ENCODE assay signal across 8 cellular contexts in genomic region chr16:1782408-1783247, GRCh38. TPM values are rescaled to one million over a fixed set of nuclear protein-coding genes. Genes with fewer than 3 reads are reported as not detected.
DNase-seq lines count a peak whose midpoint lies in the region; ATAC-seq and TF ChIP-seq lines count a peak whose summit lies in the region.

NUBP2 (plus strand) TSS chr16:1782960; CDS start chr16:1783021, 61 bp downstream.
SPSB3 (minus strand) TSS chr16:1782571; CDS start chr16:1781483, 1,088 bp downstream.

- POLR2A ChIA-PET in RWPE1 (lab: Yijun Ruan, JAX; ENCODE audit: low non-redundant PET), result interaction anchor here (0.6 to 2.3 kb wide), 8 partner anchors 9 to 440 kb away, joined by 3 to 7 read pairs (median 5); partner anchors contain the start of genes FAHD1 and HAGH

- no peaks in the 10 kb centered on the region for H3K4me1 Mint-ChIP-seq in activated T-helper 17 cell treated with anti-CD3 and anti-CD28 coated beads, Interleukin-2, amount 50 U/mL, for 72 hours
- peaks cover 21 to 36% (median 26%) of the 10 kb centered on the region in 3 donors for H3K4me1 Mint-ChIP-seq in naive B cell
- peaks cover 33% of the 10 kb centered on the region for H3K4me1 Mint-ChIP-seq in stimulated activated memory B cell treated with anti-CD40 and anti-IgM and Interleukin-4, amounts not matched to agents 10 μg/mL and 1 μg/mL and 100 μg/mL, for 72 hours

- DNase-seq in Daoy (ENCODE audit: low read depth) (peak; percentile 100), GOT3 (lab: John Stamatoyannopoulos, UW) (peak; percentile 97), LNCaP clone FGC (ENCODE audit: low read depth) (peak; percentile 100), RWPE1 (ENCODE audit: low spot score) (peak; percentile 99), fibroblast of gingiva (ENCODE audit: low read depth) (peak; percentile 100), naive B cell (peak; percentile 99)

- H3K36me3 Mint-ChIP-seq in activated T-helper 17 cell treated with anti-CD3 and anti-CD28 coated beads, Interleukin-2, amount 50 U/mL, for 72 hours (ENCODE audit: low read depth), result peaks cover 14% of the 10 kb centered on the region
- no peaks in the 10 kb centered on the region for H3K36me3 Mint-ChIP-seq in naive B cell
- H3K36me3 Mint-ChIP-seq in stimulated activated memory B cell treated with anti-CD40 and anti-IgM and Interleukin-4, amounts not matched to agents 10 μg/mL and 1 μg/mL and 100 μg/mL, for 72 hours, result peaks cover 7% of the 10 kb centered on the region

- no peaks in the 10 kb centered on the region for H3K27me3 Mint-ChIP-seq in activated T-helper 17 cell treated with anti-CD3 and anti-CD28 coated beads, Interleukin-2, amount 50 U/mL, for 72 hours
- no peaks in the 10 kb centered on the region for H3K27me3 Mint-ChIP-seq in naive B cell
- no peaks in the 10 kb centered on the region for H3K27me3 Mint-ChIP-seq in stimulated activated memory B cell treated with anti-CD40 and anti-IgM and Interleukin-4, amounts not matched to agents 10 μg/mL and 1 μg/mL and 100 μg/mL, for 72 hours

- peak within 1 kb of the TSS; percentile 92 for H3K27ac ChIP-seq in RWPE1

- H3K4me3 ChIP-seq in LNCaP clone FGC (ENCODE audit: low read depth, low read length), result peak within 1 kb of the TSS; percentile 73

- peak within 1 kb of the TSS; percentile 88 for H3K27ac Mint-ChIP-seq in activated T-helper 17 cell treated with anti-CD3 and anti-CD28 coated beads, Interleukin-2, amount 50 U/mL, for 72 hours
- H3K27ac Mint-ChIP-seq in naive B cell, result peak within 1 kb of the TSS; percentile 47 to 92 (median 82)
- peak within 1 kb of the TSS; percentile 81 for H3K27ac Mint-ChIP-seq in stimulated activated memory B cell treated with anti-CD40 and anti-IgM and Interleukin-4, amounts not matched to agents 10 μg/mL and 1 μg/mL and 100 μg/mL, for 72 hours

- CTCF ChIA-PET in RWPE1 (lab: Yijun Ruan, JAX), result interaction anchor here (0.6 to 1.4 kb wide), 4 partner anchors 16 to 41 kb away, joined by 3 to 4 read pairs (median 4); no protein-coding TSS in a partner anchor

- ATAC-seq in activated T-helper 17 cell treated with anti-CD3 and anti-CD28 coated beads, Interleukin-2, amount 50 U/mL, for 72 hours (replicated peaks), result peak; percentile 94
- ATAC-seq in naive B cell (ENCODE audit: low read depth in 2 of 2), result peak; percentile 85 to 86
- peak; percentile 95 for ATAC-seq in stimulated activated memory B cell treated with anti-CD40 and anti-IgM and Interleukin-4, amounts not matched to agents 10 μg/mL and 1 μg/mL and 100 μg/mL, for 72 hours

- no peaks in the 10 kb centered on the region for H3K9me3 Mint-ChIP-seq in activated T-helper 17 cell treated with anti-CD3 and anti-CD28 coated beads, Interleukin-2, amount 50 U/mL, for 72 hours
- H3K9me3 Mint-ChIP-seq in naive B cell, result no peaks in the 10 kb centered on the region
- H3K9me3 Mint-ChIP-seq in stimulated activated memory B cell treated with anti-CD40 and anti-IgM and Interleukin-4, amounts not matched to agents 10 μg/mL and 1 μg/mL and 100 μg/mL, for 72 hours, result no peaks in the 10 kb centered on the region

- H3K4me3 Mint-ChIP-seq in activated T-helper 17 cell treated with anti-CD3 and anti-CD28 coated beads, Interleukin-2, amount 50 U/mL, for 72 hours, result peak within 1 kb of the TSS; percentile 89
- peak within 1 kb of the TSS; percentile 86 to 96 (median 94) for H3K4me3 Mint-ChIP-seq in naive B cell
- H3K4me3 Mint-ChIP-seq in stimulated activated memory B cell treated with anti-CD40 and anti-IgM and Interleukin-4, amounts not matched to agents 10 μg/mL and 1 μg/mL and 100 μg/mL, for 72 hours, result peak within 1 kb of the TSS; percentile 90

- TF ChIP-seq CTCF in LNCaP clone FGC (IDR thresholded peaks at IDR 0.05; ENCODE audit: control insufficient read depth, extremely low read depth, insufficient read depth) (no peak), RWPE1 (conservative IDR thresholded peaks at IDR 0.05; ENCODE audit: low read depth) (no peak)

RNA-seq across cellular contexts. Expression of gene NUBP2, which starts in this region (rescaled TPM):
- 75.7 and 97.2 TPM in 2 replicates for total RNA-seq in Daoy (2014; rRNA removed; shearing (Covaris generic))
- total RNA-seq in activated T-helper 17 cell treated with anti-CD3 and anti-CD28 coated beads, Interleukin-2, amount 50 U/mL, for 72 hours, result 10 to 100 TPM; 32.6 to 58.8 TPM
- 100 to 1,000 TPM in 1 of 6 donors, 10 to 100 TPM in 5; 69.1 to 110 (median 81.0) TPM for polyA plus RNA-seq in naive B cell (ENCODE audit: low read depth in 6 of 6)

RNA-seq across cellular contexts. Expression of gene SPSB3, which starts in this region (rescaled TPM):
- total RNA-seq in Daoy (2014; rRNA removed; shearing (Covaris generic)), result 20.2 and 21.7 TPM in 2 replicates
- 10 to 100 TPM; 20.3 to 21.1 TPM for total RNA-seq in activated T-helper 17 cell treated with anti-CD3 and anti-CD28 coated beads, Interleukin-2, amount 50 U/mL, for 72 hours
- 10 to 100 TPM; 30.2 to 54.1 (median 36.2) TPM for polyA plus RNA-seq in naive B cell (ENCODE audit: low read depth in 6 of 6)

Comparison
In these comparisons a context has a peak if more than half of its experiments do, and no peak if none do; other contexts are left out.
1. Peak in every context shown above with its lines: DNase-seq, ATAC-seq, H3K4me3 ChIP-seq and H3K27ac ChIP-seq.